In the genomic region with DNA sequence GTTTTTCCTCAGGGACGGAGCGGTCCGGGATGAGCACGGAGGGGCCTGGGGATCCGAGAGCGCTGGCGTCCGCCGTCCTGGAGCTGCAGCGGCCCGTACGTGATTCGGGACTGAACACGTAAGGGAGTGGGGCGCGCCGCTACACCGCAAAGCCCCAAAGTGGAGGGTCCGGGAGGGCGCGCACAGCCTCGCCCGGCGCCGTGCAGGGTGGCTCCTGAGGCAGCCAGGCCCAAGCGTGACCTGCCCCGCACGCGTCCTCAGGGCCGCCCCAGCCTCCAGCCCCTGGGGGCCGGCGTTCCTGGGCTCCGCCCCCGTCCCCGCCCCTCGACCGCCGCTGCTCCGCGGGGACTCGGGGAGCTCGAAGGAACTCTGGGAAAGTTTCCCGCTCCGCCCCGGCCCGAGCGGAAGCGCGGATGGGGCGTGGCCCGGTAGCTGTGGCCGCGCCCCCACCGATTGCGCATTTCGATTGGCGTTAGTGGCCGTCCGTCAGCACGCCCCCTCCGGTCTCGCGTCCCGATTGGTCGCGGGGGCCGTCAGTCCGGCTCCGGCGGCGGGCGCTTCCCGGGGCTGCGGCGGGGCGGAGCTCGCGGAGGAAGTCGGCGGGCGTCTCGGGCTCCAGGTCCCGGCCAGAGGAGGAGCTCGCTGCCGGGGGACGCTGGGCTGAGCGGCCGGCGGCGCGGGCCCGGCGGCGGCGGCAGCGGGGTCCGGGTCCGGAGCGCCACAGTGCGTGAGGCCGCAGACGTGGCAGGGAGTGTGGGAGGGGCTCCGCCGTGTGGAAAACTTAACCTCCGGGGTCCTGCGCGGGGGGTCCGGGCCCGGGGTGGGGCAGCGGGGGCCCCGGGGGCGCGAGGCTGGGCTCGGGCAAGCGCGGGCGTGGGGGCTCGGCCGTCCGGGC, we compare ENCODE assay signal across 8 cellular contexts. TPM values are rescaled to one million over a fixed set of nuclear protein-coding genes. Genes with fewer than 3 reads are reported as not detected.
DNase-seq lines count a peak whose midpoint lies in the region; ATAC-seq and TF ChIP-seq lines count a peak whose summit lies in the region.

A gene (minus strand): TSS at position 270 of the 895 bp plus-strand sequence. CDS start 539 bp downstream, outside the sequence.
A gene (plus strand): TSS at position 620 of the 895 bp plus-strand sequence. CDS start 103 bp downstream, at position 723.

- H3K4me3 Mint-ChIP-seq in CD4-positive, alpha-beta memory T cell: peak within 1 kb of the TSS; percentile 91 to 98 (median 93)
- peak within 1 kb of the TSS; percentile 92 for H3K4me3 Mint-ChIP-seq in activated CD8-positive, alpha-beta T cell treated with anti-CD3 and anti-CD28 coated beads for 36 hours

- peaks cover 36 to 58% (median 46%) of the 10 kb centered on the region in 4 donors for H3K4me1 Mint-ChIP-seq in CD4-positive, alpha-beta memory T cell
- H3K4me1 Mint-ChIP-seq in activated CD8-positive, alpha-beta T cell treated with anti-CD3 and anti-CD28 coated beads for 36 hours (ENCODE audit: low read depth): peaks cover 48% of the 10 kb centered on the region

- H3K27ac ChIP-seq in CD4-positive, alpha-beta memory T cell (ENCODE audit: low read depth, low read length): peak within 1 kb of the TSS; percentile 79
- peak within 1 kb of the TSS; percentile 83 for H3K27ac ChIP-seq in lower lobe of right lung

- no peaks in the 10 kb centered on the region for H3K36me3 ChIP-seq in CD4-positive, alpha-beta memory T cell (ENCODE audit: insufficient read depth, low read length)
- H3K36me3 ChIP-seq in lower lobe of right lung: peaks cover 27% of the 10 kb centered on the region

- POLR2A ChIA-PET in CD4-positive, alpha-beta memory T cell (lab: Charles Lee; ENCODE audit: partially characterized antibody): interaction anchor here (0.6 to 3.6 kb wide), 28 partner anchors 9 to 694 kb away, joined by 3 to 34 read pairs (median 3); a partner anchor contains a TSS
- POLR2A ChIA-PET in activated CD8-positive, alpha-beta T cell treated with anti-CD3 and anti-CD28 coated beads for 36 hours (lab: Charles Lee): interaction anchor here (0.9 to 3.9 kb wide), 5 partner anchors 34 to 246 kb away, joined by 3 to 18 read pairs (median 3); a partner anchor contains a TSS

- no peaks in the 10 kb centered on the region for H3K27me3 Mint-ChIP-seq in CD4-positive, alpha-beta memory T cell
- no peaks in the 10 kb centered on the region for H3K27me3 Mint-ChIP-seq in activated CD8-positive, alpha-beta T cell treated with anti-CD3 and anti-CD28 coated beads for 36 hours

- peak within 1 kb of the TSS; percentile 54 to 71 for H3K4me3 ChIP-seq in CD4-positive, alpha-beta memory T cell (ENCODE audit: low read length in 2 of 2)
- peak within 1 kb of the TSS; percentile 78 for H3K4me3 ChIP-seq in lower lobe of right lung

- TF ChIP-seq CTCF in activated CD8-positive, alpha-beta T cell treated with anti-CD3 and anti-CD28 coated beads for 36 hours (IDR thresholded peaks at IDR 0.05): no peak
- TF ChIP-seq CTCF in lower lobe of right lung (IDR thresholded peaks at IDR 0.05): no peak

- no peaks in the 10 kb centered on the region for H3K9me3 ChIP-seq in CD4-positive, alpha-beta memory T cell (ENCODE audit: control insufficient read depth in 1 of 2, low read length in 2 of 2)
- no peaks in the 10 kb centered on the region for H3K9me3 ChIP-seq in lower lobe of right lung

- H3K27me3 ChIP-seq in CD4-positive, alpha-beta memory T cell (ENCODE audit: insufficient read depth, low read length): no peaks in the 10 kb centered on the region
- no peaks in the 10 kb centered on the region for H3K27me3 ChIP-seq in lower lobe of right lung (ENCODE audit: low read depth)

- CTCF ChIA-PET in CD4-positive, alpha-beta memory T cell (lab: Charles Lee; ENCODE audit: partially characterized antibody): interaction anchor here (0.6 to 2.8 kb wide), 5 partner anchors 16 to 517 kb away, joined by 3 to 10 read pairs (median 4); a partner anchor contains a TSS
- CTCF ChIA-PET in activated CD8-positive, alpha-beta T cell treated with anti-CD3 and anti-CD28 coated beads for 36 hours (lab: Charles Lee): interaction anchor here (0.9 to 1.3 kb wide), 9 partner anchors 16 to 178 kb away, joined by 3 to 5 read pairs (median 3); a partner anchor contains a TSS

- peaks cover 33% of the 10 kb centered on the region for H3K4me1 ChIP-seq in CD4-positive, alpha-beta memory T cell (ENCODE audit: insufficient read depth, low read length)
- H3K4me1 ChIP-seq in lower lobe of right lung: peaks cover 50% of the 10 kb centered on the region

- peak; percentile 95 to 98 (median 95) for DNase-seq in CD4-positive, alpha-beta memory T cell
- peak; percentile 96 for DNase-seq in HK-2 (ENCODE audit: unreplicated experiment)
- peak; percentile 89 for DNase-seq in NCI-H82 treated with DMSO at 0.1 percent for 48 hours (lab: John Stamatoyannopoulos, UW; ENCODE audit: unreplicated experiment)
- DNase-seq in activated CD8-positive, alpha-beta T cell treated with anti-CD3 and anti-CD28 coated beads for 36 hours: peak; percentile 97
- DNase-seq in ecto neural progenitor cell (ENCODE audit: low spot score): peak; percentile 99
- DNase-seq in lower lobe of right lung: peak; percentile 98
- peak; percentile 90 to 98 (median 98) for DNase-seq in stimulated activated CD4-positive, alpha-beta T cell treated with anti-CD3 and anti-CD28 coated beads, TNF-alpha, amount 100 ng/mL, for 1 hour (ENCODE audit: low read depth in 3 of 3, low spot score in 1 of 3)

- peaks cover 17 to 36% of the 10 kb centered on the region in 2 donors for H3K36me3 Mint-ChIP-seq in CD4-positive, alpha-beta memory T cell
- peaks cover 38% of the 10 kb centered on the region for H3K36me3 Mint-ChIP-seq in activated CD8-positive, alpha-beta T cell treated with anti-CD3 and anti-CD28 coated beads for 36 hours (ENCODE audit: low read depth)

- intact Hi-C loops in CD4-positive, alpha-beta memory T cell (cut with micrococcal nuclease): loop anchor here (1.0 to 5.0 kb wide), 3 partner anchors 77 to 197 kb away; a partner anchor contains a TSS
- intact Hi-C loops in activated CD8-positive, alpha-beta T cell treated with anti-CD3 and anti-CD28 coated beads for 36 hours (cut with micrococcal nuclease): loop anchor here (5.0 kb wide), 1 partner anchor 78 kb away; a partner anchor contains a TSS
- intact Hi-C loops in lower lobe of right lung (cut with DNase I): no loop called here

- H3K27ac Mint-ChIP-seq in CD4-positive, alpha-beta memory T cell: peak within 1 kb of the TSS; percentile 87 to 95 (median 92)
- peak within 1 kb of the TSS; percentile 76 for H3K27ac Mint-ChIP-seq in activated CD8-positive, alpha-beta T cell treated with anti-CD3 and anti-CD28 coated beads for 36 hours

- ATAC-seq in GM19455 (IDR thresholded peaks at IDR 0.05; ENCODE audit: unreplicated experiment) (peak; percentile 85), lower lobe of right lung (peak; percentile 98)
- ATAC-seq in activated CD8-positive, alpha-beta T cell treated with anti-CD3 and anti-CD28 coated beads for 36 hours: peak; percentile 91

- H3K9me3 Mint-ChIP-seq in CD4-positive, alpha-beta memory T cell: no peaks in the 10 kb centered on the region
- H3K9me3 Mint-ChIP-seq in activated CD8-positive, alpha-beta T cell treated with anti-CD3 and anti-CD28 coated beads for 36 hours: no peaks in the 10 kb centered on the region

RNA-seq across cellular contexts. Expression of the first gene that starts in this region (rescaled TPM):
- 1 to 10 TPM; 6.6 to 8.4 TPM for total RNA-seq in CD4-positive, alpha-beta memory T cell
- polyA plus RNA-seq in CD4-positive, alpha-beta memory T cell: 1 to 10 TPM; 1.5 to 4.1 TPM
- total RNA-seq in activated CD8-positive, alpha-beta T cell treated with anti-CD3 and anti-CD28 coated beads for 36 hours: 1 to 10 TPM; 7.5 to 7.8 TPM
- 5.6 TPM for total RNA-seq in lower lobe of right lung

RNA-seq across cellular contexts. Expression of the second gene that starts in this region (rescaled TPM):
- total RNA-seq in CD4-positive, alpha-beta memory T cell: 10 to 100 TPM; 91.4 to 97.5 TPM
- polyA plus RNA-seq in CD4-positive, alpha-beta memory T cell: 10 to 100 TPM; 71.1 to 75.8 TPM
- 10 to 100 TPM; 47.2 to 51.3 TPM for total RNA-seq in activated CD8-positive, alpha-beta T cell treated with anti-CD3 and anti-CD28 coated beads for 36 hours
- 64.7 TPM for total RNA-seq in lower lobe of right lung

Comparison
In these comparisons a context has a peak if more than half of its experiments do, and no peak if none do; other contexts are left out.
1. Peak in every context shown above with its lines: DNase-seq, ATAC-seq, H3K4me3 ChIP-seq and H3K27ac ChIP-seq.